35 cellular contexts compared by ENCODE assay signal in the genomic region with DNA sequence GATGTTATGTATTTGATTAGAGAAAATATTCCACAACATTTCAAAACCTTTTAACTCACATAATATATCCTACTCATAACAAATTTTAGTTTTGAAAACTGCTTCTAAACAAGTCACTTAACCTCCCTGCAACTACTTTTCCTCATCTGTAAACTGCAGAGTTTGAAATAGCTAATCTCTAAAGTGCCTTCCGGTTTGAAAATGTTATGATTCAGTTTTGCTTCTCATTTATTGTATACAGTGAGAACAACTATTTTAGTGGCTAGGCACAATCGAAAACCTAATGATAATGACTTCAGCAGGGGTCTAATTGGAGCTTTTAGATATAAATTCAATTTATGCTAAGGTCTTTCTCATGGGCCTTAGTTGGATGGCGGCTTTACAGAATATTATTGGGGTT. TPM values are rescaled to one million over a fixed set of nuclear protein-coding genes. Genes with fewer than 3 reads are reported as not detected.
"Had no signal": no experiment of that assay in that cellular context is flagged by ENCODE, and none has a peak within 500 bp of the region (broad histone marks: within the 10 kb centered on the region; RNA-seq: fewer than 3 reads in every experiment).

No MANE protein-coding gene starts in this region.

- H3K27me3 Mint-ChIP-seq: activated CD4-positive, alpha-beta memory T cell treated with anti-CD3 and anti-CD28 coated beads, Interleukin-2, amount 10 ng/mL, durations not matched to agents 7 days and 5 days; activated CD4-positive, alpha-beta T cell treated with anti-CD3 and anti-CD28 coated beads, Interleukin-2, amount 10 ng/mL, durations not matched to agents 7 days and 5 days; activated T-helper 17 cell treated with anti-CD3 and anti-CD28 coated beads, Interleukin-2, amount 50 U/mL, for 72 hours; natural killer cell treated with Interleukin-12 subunit alpha and Interleukin-12 subunit beta and Interleukin-15 and Interleukin-18, amount 100 ng/mL, for 72 hours had no signal

- H3K36me3 Mint-ChIP-seq: natural killer cell treated with Interleukin-12 subunit alpha and Interleukin-12 subunit beta and Interleukin-15 and Interleukin-18, amount 100 ng/mL, for 72 hours had no signal

- H3K9me3 ChIP-seq: gastroesophageal sphincter, mucosa of descending colon, right atrium auricular region, tibial nerve had no signal

- H3K4me1 ChIP-seq: gastroesophageal sphincter, right atrium auricular region, tibial nerve had no signal

- H3K27ac Mint-ChIP-seq: activated CD4-positive, alpha-beta memory T cell treated with anti-CD3 and anti-CD28 coated beads, Interleukin-2, amount 10 ng/mL, durations not matched to agents 7 days and 5 days; activated CD4-positive, alpha-beta T cell treated with anti-CD3 and anti-CD28 coated beads, Interleukin-2, amount 10 ng/mL, durations not matched to agents 7 days and 5 days; activated T-helper 17 cell treated with anti-CD3 and anti-CD28 coated beads, Interleukin-2, amount 50 U/mL, for 72 hours; natural killer cell treated with Interleukin-12 subunit alpha and Interleukin-12 subunit beta and Interleukin-15 and Interleukin-18, amount 100 ng/mL, for 72 hours had no signal

- H3K27ac ChIP-seq: brain microvascular endothelial cell, gastroesophageal sphincter, right atrium auricular region, tibial nerve had no signal

- DNase-seq: activated CD4-positive, alpha-beta memory T cell treated with anti-CD3 and anti-CD28 coated beads, Interleukin-2, amount 10 ng/mL, durations not matched to agents 7 days and 5 days; activated CD4-positive, alpha-beta T cell treated with anti-CD3 and anti-CD28 coated beads, Interleukin-2, amount 10 ng/mL, durations not matched to agents 7 days and 5 days; activated CD4-positive, CD25-positive, alpha-beta regulatory T cell treated with anti-CD3 and anti-CD28 coated beads, Interleukin-2, amount 50 U/mL, for 72 hours; activated CD8-positive, alpha-beta memory T cell treated with anti-CD3 and anti-CD28 coated beads, Interleukin-2, amount 50 U/mL, for 48 hours; activated gamma-delta T cell treated with Interleukin-2 at 50 U/mL for 16 hours; activated naive CD4-positive, alpha-beta T cell treated with anti-CD3 and anti-CD28 coated beads, Interleukin-2, amount 50 U/mL, for 16 hours; activated T-cell treated with anti-CD3 and anti-CD28 coated beads, Interleukin-2, amount 50 U/mL, for 4 hours; amniotic stem cell; brain microvascular endothelial cell; caudate nucleus; cortex of kidney; head of caudate nucleus; hippocampal formation; left cardiac atrium; left ventricle myocardium superior; mucosa of descending colon; stimulated activated naive CD4-positive, alpha-beta T cell treated with Interleukin-2 at 50 U/mL for 16 hours had no signal

- H3K4me3 Mint-ChIP-seq: activated CD4-positive, alpha-beta memory T cell treated with anti-CD3 and anti-CD28 coated beads, Interleukin-2, amount 10 ng/mL, durations not matched to agents 7 days and 5 days; activated CD4-positive, alpha-beta T cell treated with anti-CD3 and anti-CD28 coated beads, Interleukin-2, amount 10 ng/mL, durations not matched to agents 7 days and 5 days; activated T-cell treated with anti-CD3 and anti-CD28 coated beads, Interleukin-2, amount 50 U/mL, for 4 hours; activated T-helper 17 cell treated with anti-CD3 and anti-CD28 coated beads, Interleukin-2, amount 50 U/mL, for 72 hours; natural killer cell treated with Interleukin-12 subunit alpha and Interleukin-12 subunit beta and Interleukin-15 and Interleukin-18, amount 100 ng/mL, for 72 hours had no signal

- H3K4me1 Mint-ChIP-seq: activated CD4-positive, alpha-beta memory T cell treated with anti-CD3 and anti-CD28 coated beads, Interleukin-2, amount 10 ng/mL, durations not matched to agents 7 days and 5 days; activated CD4-positive, alpha-beta T cell treated with anti-CD3 and anti-CD28 coated beads, Interleukin-2, amount 10 ng/mL, durations not matched to agents 7 days and 5 days; activated T-helper 17 cell treated with anti-CD3 and anti-CD28 coated beads, Interleukin-2, amount 50 U/mL, for 72 hours had no signal

- H3K4me3 ChIP-seq: gastroesophageal sphincter, mucosa of descending colon, right atrium auricular region, smooth muscle cell, tibial nerve had no signal

- H3K4me2 ChIP-seq: smooth muscle cell had no signal

- ATAC-seq: activated T-cell treated with anti-CD3 and anti-CD28 coated beads, Interleukin-2, amount 50 U/mL, for 4 hours; activated T-helper 17 cell treated with anti-CD3 and anti-CD28 coated beads, Interleukin-2, amount 50 U/mL, for 72 hours; gastroesophageal sphincter; left cardiac atrium; left ventricle myocardium superior; mucosa of descending colon; natural killer cell treated with Interleukin-12 subunit alpha and Interleukin-12 subunit beta and Interleukin-15 and Interleukin-18, amount 100 ng/mL, for 72 hours had no signal

- H3K27me3 ChIP-seq: brain microvascular endothelial cell, gastroesophageal sphincter, right atrium auricular region, tibial nerve had no signal

- H3K36me3 ChIP-seq: brain microvascular endothelial cell, gastroesophageal sphincter, right atrium auricular region, tibial nerve had no signal

RNA-seq across cellular contexts. Expression of a gene that starts 30.7 kb away (rescaled TPM):
- total RNA-seq: activated CD4-positive, alpha-beta memory T cell treated with anti-CD3 and anti-CD28 coated beads, Interleukin-2, amount 10 ng/mL, durations not matched to agents 7 days and 5 days; activated CD4-positive, alpha-beta T cell treated with anti-CD3 and anti-CD28 coated beads, Interleukin-2, amount 10 ng/mL, durations not matched to agents 7 days and 5 days; activated T-cell treated with anti-CD3 and anti-CD28 coated beads, Interleukin-2, amount 50 U/mL, for 4 hours; activated T-helper 17 cell treated with anti-CD3 and anti-CD28 coated beads, Interleukin-2, amount 50 U/mL, for 72 hours; astrocyte; chondrocyte; endothelial cell of umbilical vein; fibroblast of lung; fibroblast of villous mesenchyme; gastroesophageal sphincter; left cardiac atrium; left ventricle myocardium superior; lung microvascular endothelial cell; mesenteric fat pad; mucosa of descending colon; myocyte; natural killer cell treated with Interleukin-12 subunit alpha and Interleukin-12 subunit beta and Interleukin-15 and Interleukin-18, amount 100 ng/mL, for 72 hours; omental fat pad; pulmonary artery endothelial cell; right atrium auricular region; smooth muscle cell; temporal lobe; tibial nerve; ureter had no signal
